Comparison of ENCODE assay signal across 7 cellular contexts in the genomic region with DNA sequence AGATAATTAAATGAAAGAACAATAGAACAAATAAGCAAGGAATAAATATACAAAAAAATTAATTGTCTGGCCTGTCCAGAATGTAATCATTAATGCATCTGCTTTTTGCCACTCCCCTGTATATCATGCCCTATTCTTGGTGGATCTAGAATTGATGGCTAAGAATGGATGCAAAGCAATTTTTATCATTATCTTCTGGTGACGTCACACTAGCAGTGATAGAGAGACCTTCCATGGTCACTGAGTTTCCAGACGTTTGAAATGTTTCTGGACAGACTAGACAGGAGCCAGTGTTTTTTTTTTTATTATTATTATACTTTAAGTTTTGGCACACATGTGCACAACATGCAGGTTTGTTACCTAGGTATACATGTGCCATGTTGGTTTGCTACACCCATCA.
"Had no signal": no experiment of that assay in that cellular context is flagged by ENCODE, and none has a peak within 500 bp of the region (broad histone marks: within the 10 kb centered on the region; RNA-seq: fewer than 3 reads in every experiment).

No MANE protein-coding gene starts in this region.

- H3K9ac ChIP-seq: KMS-11 had no signal

- DNase-seq: IMR-90, KBM-7, KG1 had no signal

- FAIRE-seq: HTR-8/SVneo, K562 had no signal

- ATAC-seq: K562 had no signal

- H3K27ac ChIP-seq: HL-60, KMS-11 had no signal

- H3K4me2 ChIP-seq: KMS-11 had no signal

- H3K4me3 ChIP-seq: K562 had no signal
